ENCODE assay signal across 29 cellular contexts in genomic region chr2:122267947-122268346, GRCh38.
"Had no signal": no experiment of that assay in that cellular context is flagged by ENCODE, and none has a peak within 500 bp of the region (broad histone marks: within the 10 kb centered on the region; RNA-seq: fewer than 3 reads in every experiment).

No MANE protein-coding gene starts in this region.

- H3K36me3 ChIP-seq: ascending aorta, cardiac muscle cell, SJSA1 had no signal

- H3K27me3 ChIP-seq: ascending aorta, cardiac muscle cell, SJSA1 had no signal

- H3K9me3 ChIP-seq: ascending aorta, SJSA1 had no signal

- H3K4me1 ChIP-seq: ascending aorta, SJSA1 had no signal

- H3K4me3 ChIP-seq: ascending aorta, cardiac muscle cell, SJSA1 had no signal

- DNase-seq: activated CD4-positive, alpha-beta T cell treated with anti-CD3 and anti-CD28 coated beads, Interleukin-2, amount 10 ng/mL, durations not matched to agents 24 days and 14 days; activated CD4-positive, alpha-beta T cell treated with anti-CD3 and anti-CD28 coated beads, Interleukin-2, amount 50 U/mL, for 4 hours; activated CD8-positive, alpha-beta T cell treated with anti-CD3 and anti-CD28 coated beads for 36 hours; activated effector memory CD4-positive, alpha-beta T cell treated with anti-CD3 and anti-CD28 coated beads, Interleukin-2, amount 50 U/mL, for 16 hours; activated naive CD4-positive, alpha-beta T cell; activated naive CD4-positive, alpha-beta T cell treated with anti-CD3 and anti-CD28 coated beads, Interleukin-2, amount 50 U/mL, for 16 hours; activated naive CD8-positive, alpha-beta T cell treated with anti-CD3 and anti-CD28 coated beads for 36 hours; activated T-cell treated with anti-CD3 and anti-CD28 coated beads, Interleukin-2, amount 50 U/mL, for 1 hour; activated T-cell treated with anti-CD3 and anti-CD28 coated beads, Interleukin-2, amount 50 U/mL, for 72 hours; amygdala; Karpas-422; KBM-7; MV-4-11; NCI-H1092; NCI-H1436 treated with DMSO at 0.1 percent for 48 hours; NCI-H1694 treated with DMSO at 0.1 percent for 48 hours; NCI-H2029; NCI-H510A; NCI-H526; NCI-H748 treated with DMSO at 0.1 percent for 48 hours; NK-92 treated with Interleukin-12 subunit alpha and Interleukin-12 subunit beta, amount 100 ng/mL, for 24 hours; SHP77 treated with DMSO at 0.1 percent for 48 hours; T-cell; T-helper 17 cell had no signal

- H3K27ac ChIP-seq: ascending aorta, cardiac muscle cell, SJSA1 had no signal

- ATAC-seq: activated CD8-positive, alpha-beta T cell treated with anti-CD3 and anti-CD28 coated beads for 36 hours; activated T-cell treated with anti-CD3 and anti-CD28 coated beads, Interleukin-2, amount 50 U/mL, for 72 hours; activated T-helper 17 cell treated with anti-CD3 and anti-CD28 coated beads, Interleukin-2, amount 50 U/mL, for 72 hours; SK-N-SH treated with all-trans-retinoic acid at 6 μM for 48 hours; T-cell; T-helper 17 cell had no signal
